In genomic region chr11:14315130-14315529, GRCh38 we compare ENCODE assay signal across 16 cellular contexts. TPM values are rescaled to one million over a fixed set of nuclear protein-coding genes. Genes with fewer than 3 reads are reported as not detected.
DNase-seq lines count a peak whose midpoint lies in the region; ATAC-seq, FAIRE-seq and TF ChIP-seq lines count a peak whose summit lies in the region.
"Had no signal": no experiment of that assay in that cellular context is flagged by ENCODE, and none has a peak within 500 bp of the region (broad histone marks: within the 10 kb centered on the region; RNA-seq: fewer than 3 reads in every experiment).

No MANE protein-coding gene starts in this region.

- CTCF ChIA-PET in GM12878 (lab: Yijun Ruan, JAX) = interaction anchor here (0.6 to 2.5 kb wide), 4 partner anchors 9 to 28 kb away, joined by 3 to 22 read pairs (median 3); no protein-coding TSS in a partner anchor

- H3K27me3 ChIP-seq in DOHH2 (ENCODE audit: control insufficient read depth, low read length) (no peaks in the 10 kb centered on the region), GM12878 (replicated peaks in 1 of 2; ENCODE audit: control insufficient read depth in 2 of 2, insufficient read depth in 2 of 2, low read length in 1 of 2) (no peaks in the 10 kb centered on the region), mesenchymal stem cell (ENCODE audit: control insufficient read depth in 1 of 2, insufficient read depth in 1 of 2, low read length in 2 of 2) (no peaks in the 10 kb centered on the region)
- H3K27me3 ChIP-seq: hepatocyte had no signal

- no peaks in the 10 kb centered on the region for H3K9me2 ChIP-seq in DOHH2 (replicated peaks; ENCODE audit: control insufficient read depth, low read length)

- no peak overlapping the region for H2AK5ac ChIP-seq in mesenchymal stem cell (ENCODE audit: low read length, severe bottlenecking)

- RAD21 ChIA-PET in GM12878 (lab: Charles Lee; ENCODE audit: unreplicated experiment) = interaction anchor here (0.9 to 5.2 kb wide), 5 partner anchors 10 to 40 kb away, joined by 4 to 34 read pairs (median 5); no protein-coding TSS in a partner anchor

- H4K20me1 ChIP-seq in DOHH2 (ENCODE audit: control insufficient read depth, insufficient read depth, low read depth, low read length) (no peaks in the 10 kb centered on the region), GM12878 (ENCODE audit: control insufficient read depth, insufficient read depth) (no peaks in the 10 kb centered on the region)

- no TSS peak for BruUV-seq in GM12878 (replicated peaks; lab: Mats Ljungman, UMichigan)

- POLR2A ChIA-PET in GM12878 (lab: Charles Lee) = interaction anchor here (1.0 to 3.4 kb wide), 4 partner anchors 9 to 27 kb away, joined by 3 to 16 read pairs (median 4); no protein-coding TSS in a partner anchor

- H2AFZ ChIP-seq in GM12878 (ENCODE audit: control insufficient read depth, low read depth, low read length) (no peak overlapping the region), mesenchymal stem cell (ENCODE audit: low read depth, low read length) (no peak overlapping the region)
- H2AFZ ChIP-seq: hepatocyte had no signal

- no peak overlapping the region for H3K14ac ChIP-seq in mesenchymal stem cell (ENCODE audit: low read length in 2 of 2)

- no peak for FAIRE-seq in GM12878 (lab: Jason Lieb, UNC)

- no peak overlapping the region for H2BK12ac ChIP-seq in mesenchymal stem cell (ENCODE audit: low read length in 2 of 2)

- peak; percentile 37 for ATAC-seq in GM19372 (IDR thresholded peaks at IDR 0.05; ENCODE audit: low read depth, unreplicated experiment)
- ATAC-seq in HG03108 (IDR thresholded peaks at IDR 0.05; ENCODE audit: unreplicated experiment) = peak; percentile 28
- ATAC-seq in GM12878 = peak; percentile 70
- ATAC-seq: effector memory CD8-positive, alpha-beta T cell; stimulated activated effector memory CD8-positive, alpha-beta T cell treated with anti-CD3 and anti-CD28 coated beads, Interleukin-12 subunit alpha, Interleukin-12 subunit beta, amount 100 ng/mL, for 72 hours had no signal

- H3K4me1 ChIP-seq in DOHH2 (ENCODE audit: control insufficient read depth, low read length) = peaks cover 100% of the 10 kb centered on the region
- H3K4me1 ChIP-seq in GM12878 (ENCODE audit: control insufficient read depth, insufficient read depth, low read length) = peaks cover 52% of the 10 kb centered on the region
- H3K4me1 ChIP-seq in mesenchymal stem cell (ENCODE audit: control insufficient read depth, insufficient read depth, low read depth, low read length) = peaks cover 18% of the 10 kb centered on the region

- no peak overlapping the region for H3K4ac ChIP-seq in mesenchymal stem cell (ENCODE audit: low read depth in 1 of 2, low read length in 2 of 2)

- peaks cover 56% of the 10 kb centered on the region for H3F3A ChIP-seq in DOHH2 (ENCODE audit: control insufficient read depth, insufficient read depth)

- no peak overlapping the region for H2BK15ac ChIP-seq in mesenchymal stem cell (ENCODE audit: low read depth, poor library complexity, severe bottlenecking)

- no peak overlapping the region for H4K8ac ChIP-seq in mesenchymal stem cell (ENCODE audit: low read length)

- no peak for TF ChIP-seq CTCF in DOHH2 (IDR thresholded peaks at IDR 0.05; ENCODE audit: low read depth, low read length, poor library complexity, severe bottlenecking)
- TF ChIP-seq CTCF in GM12878 (IDR thresholded peaks at IDR 0.05 in 2 of 3, conservative IDR thresholded peaks at IDR 0.05 in 1 of 3; ENCODE audit: control insufficient read depth in 2 of 3, extremely low read depth in 1 of 3, insufficient read depth in 1 of 3, low read depth in 3 of 3, low read length in 3 of 3) = no peak

- H3K79me2 ChIP-seq in DOHH2 (ENCODE audit: control insufficient read depth, low read length) (peaks cover 99% of the 10 kb centered on the region), GM12878 (ENCODE audit: control insufficient read depth, insufficient read depth, low read length) (peaks cover 82% of the 10 kb centered on the region)

- no peaks in the 10 kb centered on the region for H3K9me3 ChIP-seq in DOHH2 (ENCODE audit: control insufficient read depth, insufficient read depth, low read length)
- H3K9me3 ChIP-seq in GM12878 (replicated peaks; ENCODE audit: control insufficient read depth, insufficient read depth, low read length) = no peaks in the 10 kb centered on the region
- no peaks in the 10 kb centered on the region for H3K9me3 ChIP-seq in mesenchymal stem cell (ENCODE audit: control insufficient read depth, low read length)

- no peak overlapping the region for H3K18ac ChIP-seq in mesenchymal stem cell (ENCODE audit: low read depth in 1 of 2, low read length in 2 of 2)

- TF ChIP-seq RAD21 in GM12878 (IDR thresholded peaks at IDR 0.05; ENCODE audit: insufficient read depth, low read depth, low read length) = no peak

- H3K4me2 ChIP-seq in DOHH2 (ENCODE audit: low read length) (peak overlapping the region; percentile 91), GM12878 (ENCODE audit: control insufficient read depth, insufficient read depth) (peak overlapping the region; percentile 65), mesenchymal stem cell (ENCODE audit: low read length, poor library complexity, severe bottlenecking) (no peak overlapping the region)
- H3K4me2 ChIP-seq: hepatocyte had no signal

- H3K4me3 ChIP-seq in DOHH2 (ENCODE audit: low read length) = peak overlapping the region; percentile 41
- H3K4me3 ChIP-seq in GM12878 = peak overlapping the region; percentile 4
- no peak overlapping the region for H3K4me3 ChIP-seq in mesenchymal stem cell (ENCODE audit: insufficient read depth in 1 of 2, low read depth in 1 of 2, low read length in 2 of 2)
- H3K4me3 ChIP-seq: hepatocyte had no signal

- H4K91ac ChIP-seq in mesenchymal stem cell (ENCODE audit: low read length) = no peak overlapping the region

- SMC1A ChIA-PET in GM12878 (lab: Charles Lee; ENCODE audit: uncharacterized antibody, unreplicated experiment) = interaction anchor here (1.0 to 10.3 kb wide), 7 partner anchors 10 to 100 kb away, joined by 3 to 89 read pairs (median 43); no protein-coding TSS in a partner anchor

- DNase-seq in GM12878 (ENCODE audit: low read depth, low spot score) = no peak
- DNase-seq in stimulated activated CD4-positive, alpha-beta T cell treated with anti-CD3 and anti-CD28 coated beads, Interleukin-15, amount 100 ng/mL, for 24 hours = no peak
- no peak for DNase-seq in mesenchymal stem cell
- DNase-seq in putamen (ENCODE audit: low spot score) = no peak
- DNase-seq in KG1 (lab: John Stamatoyannopoulos, UW) = no peak
- DNase-seq: caudate nucleus; effector memory CD8-positive, alpha-beta T cell; H7; NCI-H1436; NCI-H226; SHP77 treated with DMSO at 0.1 percent for 48 hours had no signal

- no peak overlapping the region for H3K9ac ChIP-seq in GM12878 (ENCODE audit: control insufficient read depth, insufficient read depth, low read length)
- H3K9ac ChIP-seq in mesenchymal stem cell (ENCODE audit: low read length) = no peak overlapping the region

- H3K27ac ChIP-seq in DOHH2 (ENCODE audit: low read depth, low read length) (peak overlapping the region; percentile 93), GM12878 (ENCODE audit: control insufficient read depth, insufficient read depth) (peak overlapping the region; percentile 74), mesenchymal stem cell (ENCODE audit: low read length, poor library complexity, severe bottlenecking) (no peak overlapping the region)
- H3K27ac ChIP-seq: hepatocyte had no signal

- H3K23ac ChIP-seq in mesenchymal stem cell (ENCODE audit: low read length in 2 of 2) = no peak overlapping the region

- 64% methylated on average over 2 of the region's 2 CpGs for WGBS in GM12878 (ENCODE audit: insufficient coverage, insufficient replicate concordance, low lambda C conversion rate, missing lambda C conversion rate)
- 88% methylated on average over 1 of the region's 2 CpGs for WGBS in mesenchymal stem cell

- in situ Hi-C loops in GM12878 (cut with MboI) = no loop called here

- no peaks in the 10 kb centered on the region; the same call in 1 of the 2 replicates for H3K36me3 ChIP-seq in DOHH2 (ENCODE audit: control insufficient read depth, low read length)
- H3K36me3 ChIP-seq in GM12878 (ENCODE audit: control insufficient read depth in 2 of 2, insufficient read depth in 2 of 2, low read length in 1 of 2) = no peaks in the 10 kb centered on the region
- H3K36me3 ChIP-seq in mesenchymal stem cell (ENCODE audit: control insufficient read depth in 1 of 2, insufficient read depth in 2 of 2, low read depth in 1 of 2, low read length in 2 of 2) = no peaks in the 10 kb centered on the region

- no peak overlapping the region for H2BK5ac ChIP-seq in mesenchymal stem cell (ENCODE audit: low read depth, low read length, poor library complexity, severe bottlenecking)

- no peaks in the 10 kb centered on the region for H3K79me1 ChIP-seq in mesenchymal stem cell (replicated peaks; ENCODE audit: low read length, poor library complexity, severe bottlenecking)

- intact Hi-C loops in GM12878 (cut with micrococcal nuclease; ENCODE audit: unreplicated experiment) = no loop called here

- H2BK120ac ChIP-seq in mesenchymal stem cell (ENCODE audit: low read depth, low read length) = no peak overlapping the region

- no peak for TF ChIP-seq POLR2A in GM12878 (IDR thresholded peaks at IDR 0.05; ENCODE audit: low read depth, low read length)

- peak; percentile 59 to 75; a peak in 3 of 4 replicates for TF ChIP-seq EP300 in GM12878 (IDR thresholded peaks at IDR 0.05; ENCODE audit: borderline replicate concordance in 1 of 2, control insufficient read depth in 1 of 2, low read depth in 2 of 2, low read length in 2 of 2)

TF ChIP-seq in GM12878, 131 proteins besides CTCF, POLR2A, EP300 and RAD21 (continues in another document):
- 0 out of 2 replicates have a peak, but pooled peaks have one; percentile 11 for TF ChIP-seq DPF2 (IDR thresholded peaks at IDR 0.05)
- peak; percentile 50; the same call in 1 of the 2 replicates for TF ChIP-seq IKZF1 (conservative IDR thresholded peaks at IDR 0.05)

RNA-seq across cellular contexts. Expression of gene RRAS2, which starts 43.9 kb away (rescaled TPM):
- 36.5 and 45.1 TPM in 2 replicates for total RNA-seq in GM12878 (2013; cell fraction: nucleolus; rRNA removed)
- total RNA-seq in GM12878 (2014; rRNA removed) (46.9 and 53.9 TPM in 2 replicates), GM12878 (2014; rRNA removed; fragmentation: Illumina TruSeq; extraction: Trizol) (45.8 and 49.2 TPM in 2 replicates), GM12878 (2021) (51.3 and 52.2 TPM in 2 replicates)
- 21.4 TPM for polyA plus RNA-seq in GM12878 (2011; ENCODE audit: low read depth)
- polyA plus RNA-seq in GM12878 (2011; rRNA removed) (66.3 and 111 TPM in 2 replicates), GM12878 (2014; fragmentation: Illumina TruSeq; extraction: Trizol) (72.4 and 86.7 TPM in 2 replicates), GM12878 (2014; fragmentation: Nextera tagmentation; extraction: Ambion mirVana) (10 to 100 TPM; 26.9 to 33.3 TPM), GM12878 (2014; rRNA removed) (37.4 and 41.8 TPM in 2 replicates), GM12878 (2016; fragmentation: Nextera tagmentation; extraction: Ambion mirVana) (10 to 100 TPM; 40.0 to 45.0 TPM)
- 19.5 and 19.9 TPM in 2 replicates for polyA plus RNA-seq in GM12878 (2011; cell fraction: cytosol; rRNA removed)
- polyA plus RNA-seq in GM12878 (2011; cell fraction: nucleus; rRNA removed) = 17.0 and 21.5 TPM in 2 replicates
- polyA plus RNA-seq in GM12878 (2012) = 34.4 and 46.5 TPM in 2 replicates
- polyA minus RNA-seq in GM12878 (2011; rRNA and poly(A)+ RNA removed) = 17.7 and 26.6 TPM in 2 replicates
- 15.4 and 16.7 TPM in 2 replicates for polyA minus RNA-seq in GM12878 (2011; cell fraction: cytosol; rRNA and poly(A)+ RNA removed)
- polyA minus RNA-seq in GM12878 (2011; cell fraction: nucleus; rRNA and poly(A)+ RNA removed) = 12.6 and 20.9 TPM in 2 replicates
- 60.2 TPM for polyA plus RNA-seq in mesenchymal stem cell (2013, experiment 1 of 2)
- 61.9 TPM for polyA plus RNA-seq in mesenchymal stem cell (2013, experiment 2 of 2)

Comparison
In these comparisons a context has a peak if more than half of its experiments do, and no peak if none do; other contexts are left out.
1. H3K4me3 ChIP-seq: peak in DOHH2 (single experiment) and GM12878 (single experiment); none in mesenchymal stem cell (0 of 2).
2. Peak in every context shown above with its lines, with median percentiles within 50 percentile points of each other: ATAC-seq.